8 cellular contexts compared by ENCODE assay signal in genomic region chr6:25962368-25963127, GRCh38. TPM values are rescaled to one million over a fixed set of nuclear protein-coding genes. Genes with fewer than 3 reads are reported as not detected.
DNase-seq lines count a peak whose midpoint lies in the region; ATAC-seq and TF ChIP-seq lines count a peak whose summit lies in the region.

TSS of gene TRIM38 (plus strand) at chr6:25962802. CDS start at chr6:25966523, 3,721 bp downstream.

- peaks cover 21% of the 10 kb centered on the region for H3K36me3 Mint-ChIP-seq in activated T-cell treated with anti-CD3 and anti-CD28 coated beads, Interleukin-2, amount 50 U/mL, for 4 hours (ENCODE audit: insufficient read depth)
- peaks cover 18% of the 10 kb centered on the region for H3K36me3 Mint-ChIP-seq in nephron progenitor cell (ENCODE audit: low read depth)

- peak within 1 kb of the TSS; percentile 99 for H3K27ac Mint-ChIP-seq in nephron progenitor cell

- H3K27me3 Mint-ChIP-seq in activated T-cell treated with anti-CD3 and anti-CD28 coated beads, Interleukin-2, amount 50 U/mL, for 4 hours (ENCODE audit: low read depth): no peaks in the 10 kb centered on the region
- H3K27me3 Mint-ChIP-seq in nephron progenitor cell (ENCODE audit: low read depth, poor library complexity): peaks cover 3% of the 10 kb centered on the region

- POLR2A ChIA-PET in AG04450 (lab: Yijun Ruan, JAX): interaction anchor here (0.6 to 1.1 kb wide), 2 partner anchors 8 to 24 kb away, joined by 3 to 4 read pairs; no protein-coding TSS in a partner anchor

- H3K4me1 Mint-ChIP-seq in activated T-cell treated with anti-CD3 and anti-CD28 coated beads, Interleukin-2, amount 50 U/mL, for 4 hours (ENCODE audit: low read depth): peaks cover 84% of the 10 kb centered on the region
- H3K4me1 Mint-ChIP-seq in nephron progenitor cell: peaks cover 29% of the 10 kb centered on the region

- TF ChIP-seq CTCF in AG04450 (IDR thresholded peaks at IDR 0.05; ENCODE audit: low read depth, low read length) (no peak), nephron progenitor cell (IDR thresholded peaks at IDR 0.05) (no peak)

- no peaks in the 10 kb centered on the region for H3K27me3 ChIP-seq in AG04450 (ENCODE audit: control insufficient read depth, insufficient read depth, low read length)

- peaks cover 16% of the 10 kb centered on the region for H3K9me3 Mint-ChIP-seq in activated T-cell treated with anti-CD3 and anti-CD28 coated beads, Interleukin-2, amount 50 U/mL, for 4 hours
- peaks cover 45% of the 10 kb centered on the region for H3K9me3 Mint-ChIP-seq in nephron progenitor cell

- H3K4me3 Mint-ChIP-seq in activated T-cell treated with anti-CD3 and anti-CD28 coated beads, Interleukin-2, amount 50 U/mL, for 4 hours: peak within 1 kb of the TSS; percentile 95
- H3K4me3 Mint-ChIP-seq in nephron progenitor cell: peak within 1 kb of the TSS; percentile 80

- peak within 1 kb of the TSS; percentile 83 for H3K27ac ChIP-seq in AG04450 (ENCODE audit: low read depth, low read length)
- H3K27ac ChIP-seq in substantia nigra (ENCODE audit: low read depth, low read length, poor library complexity, severe bottlenecking): peak within 1 kb of the TSS; percentile 82

- DNase-seq in AG04450 (ENCODE audit: low read depth, low spot score): peak; percentile 53
- peak; percentile 98 for DNase-seq in OCI-M1 (lab: John Stamatoyannopoulos, UW)
- peak; percentile 61 for DNase-seq in activated T-cell treated with anti-CD3 and anti-CD28 coated beads, Interleukin-2, amount 50 U/mL, for 4 hours
- DNase-seq in fibroblast of gingiva (ENCODE audit: low read depth): peak; percentile 94
- no peak for DNase-seq in nephron progenitor cell
- peak in 29 of 49 donors; percentile 0 to 47 (median 8) for DNase-seq in substantia nigra (lab: John Stamatoyannopoulos, UW)

- ATAC-seq in GM18861 (IDR thresholded peaks at IDR 0.05; ENCODE audit: unreplicated experiment) (peak; percentile 74), HG03064 (IDR thresholded peaks at IDR 0.05; ENCODE audit: low read depth, unreplicated experiment) (peak; percentile 74)
- ATAC-seq in activated T-cell treated with anti-CD3 and anti-CD28 coated beads, Interleukin-2, amount 50 U/mL, for 4 hours: peak; percentile 74 to 77

- H3K4me3 ChIP-seq in AG04450 (ENCODE audit: low read depth, low read length): peak within 1 kb of the TSS; percentile 77

- CTCF ChIA-PET in AG04450 (lab: Charles Lee): interaction anchor here (0.6 to 1.7 kb wide), 3 partner anchors 30 to 48 kb away, joined by 3 to 8 read pairs (median 3); no protein-coding TSS in a partner anchor

- no peaks in the 10 kb centered on the region for H3K9me3 ChIP-seq in AG04450 (ENCODE audit: control insufficient read depth, insufficient read depth, low read length)

RNA-seq across cellular contexts. Expression of gene TRIM38, which starts in this region (rescaled TPM):
- 8.2 and 9.1 TPM in 2 replicates for polyA plus RNA-seq in AG04450 (2011; rRNA removed)
- polyA minus RNA-seq in AG04450 (2011; rRNA and poly(A)+ RNA removed): 10.2 and 11.4 TPM in 2 replicates
- 10 to 100 TPM in 2 of 3 donors, 1 to 10 TPM in 1; 9.3 to 14.5 (median 11.3) TPM for total RNA-seq in activated T-cell treated with anti-CD3 and anti-CD28 coated beads, Interleukin-2, amount 50 U/mL, for 4 hours
